ENCODE assay signal across 20 cellular contexts in the genomic region with DNA sequence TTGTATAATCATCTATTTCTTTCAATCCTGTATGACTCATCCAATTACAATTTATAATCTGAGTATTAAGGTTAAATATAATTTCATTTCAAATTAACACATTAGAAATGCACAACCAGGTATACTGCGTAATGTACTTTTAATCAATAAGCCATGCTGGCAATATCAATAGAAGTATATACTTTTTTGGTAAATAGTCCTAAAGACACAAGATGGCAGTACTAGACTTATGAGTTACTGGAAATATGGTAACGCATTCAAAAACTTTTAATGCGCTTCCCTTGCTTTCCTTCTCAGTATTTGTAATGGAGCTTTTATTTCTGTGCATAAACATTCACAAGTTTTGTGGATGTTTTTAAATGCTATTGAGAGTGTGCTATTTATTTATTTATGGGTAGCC.
"Had no signal": no experiment of that assay in that cellular context is flagged by ENCODE, and none has a peak within 500 bp of the region (broad histone marks: within the 10 kb centered on the region; RNA-seq: fewer than 3 reads in every experiment).

No MANE protein-coding gene starts in this region.

- H3K27me3 Mint-ChIP-seq: activated naive CD4-positive, alpha-beta T cell treated with anti-CD3 and anti-CD28 coated beads, Interleukin-2, amount 50 U/mL, for 24 hours; natural killer cell treated with Interleukin-12 subunit alpha and Interleukin-12 subunit beta and Interleukin-15 and Interleukin-18, amount 100 ng/mL, for 72 hours; progenitor cell of endocrine pancreas; stimulated activated naive B cell treated with anti-CD40 and anti-IgM and Interleukin-4, amounts not matched to agents 10 μg/mL and 1 μg/mL and 100 μg/mL, for 72 hours had no signal

- H3K9me3 Mint-ChIP-seq: endodermal cell had no signal

- H3K27ac ChIP-seq: cardiac muscle cell, dorsolateral prefrontal cortex, epithelial cell of prostate, foreskin keratinocyte, thoracic aorta, upper lobe of left lung, WERI-Rb-1 had no signal

- H3K9me3 ChIP-seq: thoracic aorta, upper lobe of left lung had no signal

- H3K4me1 ChIP-seq: foreskin keratinocyte, upper lobe of left lung had no signal

- H3K27ac Mint-ChIP-seq: activated naive CD4-positive, alpha-beta T cell treated with anti-CD3 and anti-CD28 coated beads, Interleukin-2, amount 50 U/mL, for 24 hours; endodermal cell; mesothelial cell of epicardium; natural killer cell treated with Interleukin-12 subunit alpha and Interleukin-12 subunit beta and Interleukin-15 and Interleukin-18, amount 100 ng/mL, for 72 hours; progenitor cell of endocrine pancreas; stimulated activated naive B cell treated with anti-CD40 and anti-IgM and Interleukin-4, amounts not matched to agents 10 μg/mL and 1 μg/mL and 100 μg/mL, for 72 hours; T-helper 1 cell treated with Interleukin-12 subunit alpha and Interleukin-12 subunit beta and Interleukin-4 antibody, amounts not matched to agents 30 μg/mL and 1 μg/mL, for 36 hours had no signal

- H3K36me3 Mint-ChIP-seq: activated naive CD4-positive, alpha-beta T cell treated with anti-CD3 and anti-CD28 coated beads, Interleukin-2, amount 50 U/mL, for 24 hours; mesothelial cell of epicardium; natural killer cell treated with Interleukin-12 subunit alpha and Interleukin-12 subunit beta and Interleukin-15 and Interleukin-18, amount 100 ng/mL, for 72 hours; stimulated activated naive B cell treated with anti-CD40 and anti-IgM and Interleukin-4, amounts not matched to agents 10 μg/mL and 1 μg/mL and 100 μg/mL, for 72 hours had no signal

- H3K4me3 Mint-ChIP-seq: activated naive CD4-positive, alpha-beta T cell treated with anti-CD3 and anti-CD28 coated beads, Interleukin-2, amount 50 U/mL, for 24 hours; endodermal cell; mesothelial cell of epicardium; natural killer cell treated with Interleukin-12 subunit alpha and Interleukin-12 subunit beta and Interleukin-15 and Interleukin-18, amount 100 ng/mL, for 72 hours; stimulated activated naive B cell treated with anti-CD40 and anti-IgM and Interleukin-4, amounts not matched to agents 10 μg/mL and 1 μg/mL and 100 μg/mL, for 72 hours; T-helper 1 cell treated with Interleukin-12 subunit alpha and Interleukin-12 subunit beta and Interleukin-4 antibody, amounts not matched to agents 30 μg/mL and 1 μg/mL, for 36 hours had no signal

- H3K36me3 ChIP-seq: cardiac muscle cell, thoracic aorta, upper lobe of left lung, WERI-Rb-1 had no signal

- H3K4me1 Mint-ChIP-seq: activated naive CD4-positive, alpha-beta T cell treated with anti-CD3 and anti-CD28 coated beads, Interleukin-2, amount 50 U/mL, for 24 hours; endodermal cell; mesothelial cell of epicardium; stimulated activated naive B cell treated with anti-CD40 and anti-IgM and Interleukin-4, amounts not matched to agents 10 μg/mL and 1 μg/mL and 100 μg/mL, for 72 hours had no signal

- H3K27me3 ChIP-seq: cardiac muscle cell, dorsolateral prefrontal cortex, foreskin keratinocyte, upper lobe of left lung had no signal

- DNase-seq: activated CD4-positive, alpha-beta T cell treated with anti-CD3 and anti-CD28 coated beads for 1 hour; activated gamma-delta T cell; dorsolateral prefrontal cortex; endodermal cell; foreskin keratinocyte; glutamatergic neuron; hypothalamus; islet precursor cell; nucleus accumbens; stimulated activated naive B cell treated with anti-CD40 and anti-IgM and Interleukin-4, amounts not matched to agents 10 μg/mL and 1 μg/mL and 100 μg/mL, for 72 hours; upper lobe of left lung; WERI-Rb-1 had no signal

- H3K4me3 ChIP-seq: cardiac muscle cell, dorsolateral prefrontal cortex, thoracic aorta, upper lobe of left lung had no signal
